Comparison of ENCODE assay signal across 7 cellular contexts in genomic region chr16:375212-375611, GRCh38.
"Had no signal": no experiment of that assay in that cellular context is flagged by ENCODE, and none has a peak within 500 bp of the region (broad histone marks: within the 10 kb centered on the region; RNA-seq: fewer than 3 reads in every experiment).

No MANE protein-coding gene starts in this region.

- H3K4me3 Mint-ChIP-seq: GM23338, H9, HFFc6 had no signal

- H3K9me3 Mint-ChIP-seq: GM23338, H9, HFFc6 had no signal

- H3K27ac Mint-ChIP-seq: GM23338, H9, HFFc6 had no signal

- H2AFZ ChIP-seq: GM23338 had no signal

- DNase-seq: H9, HCEC 1CT, HFFc6 had no signal

- ATAC-seq: GM23338, HepG2, K562 had no signal

- H3K4me3 ChIP-seq: GM23338, K562 had no signal

- H3K4me2 ChIP-seq: GM23338 had no signal

- H3K27ac ChIP-seq: HL-60 had no signal
